In genomic region chr13:32897296-32897695, GRCh38 we compare ENCODE assay signal across 21 cellular contexts.
"Had no signal": no experiment of that assay in that cellular context is flagged by ENCODE, and none has a peak within 500 bp of the region (broad histone marks: within the 10 kb centered on the region; RNA-seq: fewer than 3 reads in every experiment).

No MANE protein-coding gene starts in this region.

- DNase-seq: activated B cell treated with CpG ODN at 0.5 μM for 24 hours; activated CD4-positive, alpha-beta T cell treated with anti-CD3 and anti-CD28 coated beads for 1 hour; activated CD4-positive, alpha-beta T cell treated with anti-CD3 and anti-CD28 coated beads, Interleukin-2, amount 10 ng/mL, durations not matched to agents 24 days and 14 days; activated CD4-positive, alpha-beta T cell treated with anti-CD3 and anti-CD28 coated beads, Interleukin-2, amount 50 U/mL, for 48 hours; activated CD8-positive, alpha-beta memory T cell treated with anti-CD3 and anti-CD28 coated beads, Interleukin-2, amount 10 ng/mL, durations not matched to agents 7 days and 5 days; activated effector memory CD4-positive, alpha-beta T cell treated with anti-CD3 and anti-CD28 coated beads, Interleukin-2, amount 50 U/mL, for 16 hours; activated naive CD4-positive, alpha-beta T cell treated with anti-CD3 and anti-CD28 coated beads, Interleukin-2, amount 10 ng/mL, durations not matched to agents 7 days and 5 days; activated naive CD8-positive, alpha-beta T cell treated with anti-CD3 and anti-CD28 coated beads for 36 hours; activated T-cell treated with anti-CD3 and anti-CD28 coated beads, Interleukin-2, amount 50 U/mL, for 4 hours; anterior cingulate cortex; MM.1S; NCI-H1048; NCI-H1930; NCI-H345; NCI-H510A; NCI-H526 treated with DMSO at 0.1 percent for 48 hours; NCI-H82; SIG-M5; T-cell; T-helper 2 cell; T1000 had no signal
